ENCODE assay signal across 1 cellular context in genomic region chr17:45225964-45226530, GRCh38.
TF ChIP-seq lines count a peak whose summit lies in the region.

No MANE protein-coding gene starts in this region.

TF ChIP-seq in K562, 482 proteins besides CTCF, POLR2A, EP300 and RAD21 (continued from another document and continues in another):
- TF ChIP-seq TFAP4 (CRISPR knock-in tag; IDR thresholded peaks at IDR 0.05; ENCODE audit: borderline replicate concordance) (peak; percentile 83), ILF3 (IDR thresholded peaks at IDR 0.05; ENCODE audit: borderline replicate concordance) (no peak), ZNF124 (CRISPR knock-in tag; IDR thresholded peaks at IDR 0.05) (no peak), NCOA4 (IDR thresholded peaks at IDR 0.05; ENCODE audit: partially characterized antibody) (no peak), ZBTB43 (CRISPR knock-in tag; IDR thresholded peaks at IDR 0.05) (no peak), TRIM24 (IDR thresholded peaks at IDR 0.05) (peak in 1 of 2 experiments; percentile 62; a peak in 2 of 4 replicates), RAD51 (IDR thresholded peaks at IDR 0.05; ENCODE audit: borderline replicate concordance, low read depth) (0 out of 2 replicates have a peak, but pooled peaks have one; percentile 21), TCFL5 (CRISPR knock-in tag; conservative IDR thresholded peaks at IDR 0.05) (no peak), ZNF668 (CRISPR knock-in tag; IDR thresholded peaks at IDR 0.05) (no peak), SUPT5H (IDR thresholded peaks at IDR 0.05) (peak; percentile 86), FUS (optimal IDR thresholded peaks at IDR 0.05; ENCODE audit: low read depth, low read length) (no peak), XRCC5 (IDR thresholded peaks at IDR 0.05; ENCODE audit: low read depth, low read length) (0 out of 2 replicates have a peak, but pooled peaks have one; percentile 40), ZNF609 (CRISPR knock-in tag; IDR thresholded peaks at IDR 0.05; ENCODE audit: borderline replicate concordance) (no peak), CTCFL (IDR thresholded peaks at IDR 0.05; ENCODE audit: borderline replicate concordance, insufficient read depth, low read depth, low read length, poor library complexity, severe bottlenecking) (no peak), PHF20 (IDR thresholded peaks at IDR 0.05; ENCODE audit: partially characterized antibody) (no peak), CREB1 (IDR thresholded peaks at IDR 0.05) (no peak), CREB1 (CRISPR knock-in tag; IDR thresholded peaks at IDR 0.05) (0 out of 2 replicates have a peak, but pooled peaks have one; percentile 34), ETV1 (tag; conservative IDR thresholded peaks at IDR 0.05; ENCODE audit: low read depth) (peak; percentile 91), POLR2G (IDR thresholded peaks at IDR 0.05; ENCODE audit: low read depth, low read length) (peak; percentile 88), NCOA6 (IDR thresholded peaks at IDR 0.05) (no peak), ARNT (IDR thresholded peaks at IDR 0.05) (no peak), ESRRA (IDR thresholded peaks at IDR 0.05; ENCODE audit: borderline replicate concordance, low read depth) (peak; percentile 62; the same call in 1 of the 2 replicates), ZNF583 (CRISPR knock-in tag; IDR thresholded peaks at IDR 0.05) (no peak), ZNF507 (tag; conservative IDR thresholded peaks at IDR 0.05) (no peak), SREBF1 (IDR thresholded peaks at IDR 0.05; ENCODE audit: borderline replicate concordance, low read depth, low read length) (no peak), MBD1 (CRISPR knock-in tag; IDR thresholded peaks at IDR 0.05) (no peak), SMARCC2 (IDR thresholded peaks at IDR 0.05; ENCODE audit: low read depth) (no peak), DDX20 (tag; IDR thresholded peaks at IDR 0.05; ENCODE audit: low read depth) (no peak), MCM2 (IDR thresholded peaks at IDR 0.05; ENCODE audit: low read depth) (no peak), SIRT6 (IDR thresholded peaks at IDR 0.05; ENCODE audit: low read depth, low read length) (no peak), MAFF (IDR thresholded peaks at IDR 0.05; ENCODE audit: low read length) (no peak), DACH1 (IDR thresholded peaks at IDR 0.05; ENCODE audit: partially characterized antibody) (no peak), HMG20B (CRISPR knock-in tag; IDR thresholded peaks at IDR 0.05) (no peak), MEF2A (IDR thresholded peaks at IDR 0.05; ENCODE audit: control insufficient read depth, low read depth, low read length) (no peak), FOXJ2 (tag; IDR thresholded peaks at IDR 0.05) (no peak), HMG20A (CRISPR knock-in tag; conservative IDR thresholded peaks at IDR 0.05) (no peak), HDAC2 (IDR thresholded peaks at IDR 0.05) (peak; percentile 35; the same call in 1 of the 2 replicates), ZNF143 (CRISPR knock-in tag; IDR thresholded peaks at IDR 0.05) (no peak), CBX2 (IDR thresholded peaks at IDR 0.05; ENCODE audit: insufficient read depth, low read length, poor library complexity, severe bottlenecking) (no peak), DLX4 (CRISPR knock-in tag; IDR thresholded peaks at IDR 0.05) (no peak), DPF2 (IDR thresholded peaks at IDR 0.05) (peak; percentile 74), GTF2F1 (IDR thresholded peaks at IDR 0.05; ENCODE audit: low read depth, low read length) (no peak), LARP7 (IDR thresholded peaks at IDR 0.05) (no peak), GMEB1 (CRISPR knock-in tag; IDR thresholded peaks at IDR 0.05) (no peak), ZNF436 (CRISPR knock-in tag; IDR thresholded peaks at IDR 0.05) (no peak), NR1H2 (CRISPR knock-in tag; IDR thresholded peaks at IDR 0.05) (no peak), ZNF785 (CRISPR knock-in tag; IDR thresholded peaks at IDR 0.05) (no peak), SMC3 (conservative IDR thresholded peaks at IDR 0.05; ENCODE audit: insufficient read depth, low read depth, low read length) (no peak), TAL1 (IDR thresholded peaks at IDR 0.05) (no peak), ARID1B (IDR thresholded peaks at IDR 0.05) (peak; percentile 72), STAT6 (CRISPR knock-in tag; IDR thresholded peaks at IDR 0.05) (no peak), ZNF224 (CRISPR knock-in tag; IDR thresholded peaks at IDR 0.05) (no peak), ZC3H8 (IDR thresholded peaks at IDR 0.05) (no peak), BRD4 (IDR thresholded peaks at IDR 0.05) (no peak; the same call in 1 of the 2 replicates), ZFX (CRISPR knock-in tag; IDR thresholded peaks at IDR 0.05) (peak; percentile 84), NR4A1 (CRISPR knock-in tag; IDR thresholded peaks at IDR 0.05) (no peak), NR4A1 (tag; IDR thresholded peaks at IDR 0.05) (0 out of 2 replicates have a peak, but pooled peaks have one; percentile 63), ELF1 (tag; IDR thresholded peaks at IDR 0.05) (peak; percentile 68; the same call in 1 of the 2 replicates), THAP7 (CRISPR knock-in tag; IDR thresholded peaks at IDR 0.05) (no peak)
